1 cellular context compared by ENCODE assay signal in the genomic region with DNA sequence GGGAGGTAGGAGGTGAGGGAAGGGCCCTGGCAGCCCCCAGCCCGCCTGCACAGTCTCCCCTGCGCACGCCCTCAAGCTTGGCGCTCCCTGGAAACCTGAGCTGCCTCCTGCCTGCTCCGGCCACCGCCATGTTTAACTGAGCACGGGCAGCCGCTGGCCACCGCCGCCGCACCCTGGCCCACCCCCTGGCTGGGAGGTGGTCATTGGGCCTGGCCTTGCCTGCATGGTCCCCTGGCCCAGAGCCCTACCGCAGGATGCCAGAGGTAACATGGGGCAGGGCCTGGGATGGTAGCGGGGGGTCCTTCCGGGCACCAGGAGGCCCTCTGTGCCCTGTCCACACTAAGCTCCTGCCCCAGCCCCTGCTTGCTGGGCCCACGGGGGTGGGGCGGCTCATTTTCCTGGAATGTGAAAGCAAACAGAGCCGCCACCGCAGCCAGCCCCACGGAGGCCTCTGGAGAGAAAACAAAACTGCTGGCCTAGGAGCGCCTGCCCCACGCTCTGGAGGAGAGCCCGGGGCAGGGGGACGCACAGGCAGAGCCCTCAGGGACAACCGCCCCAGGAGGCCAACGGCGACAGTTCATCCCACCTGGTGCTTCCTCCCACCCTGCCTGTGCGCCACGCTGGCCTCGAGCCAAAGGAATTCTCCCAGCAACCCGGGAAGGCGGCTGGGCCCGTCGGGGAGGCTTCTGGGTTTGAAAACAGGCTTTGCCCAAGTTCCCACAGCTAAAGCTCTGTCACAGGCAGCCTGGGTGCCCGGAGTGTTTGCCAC.
TF ChIP-seq lines count a peak whose summit lies in the region.

No MANE protein-coding gene starts in this region.

TF ChIP-seq in HepG2, 621 proteins besides CTCF, POLR2A, EP300 and RAD21 (continued from another document):
- TF ChIP-seq, protein P1, sequence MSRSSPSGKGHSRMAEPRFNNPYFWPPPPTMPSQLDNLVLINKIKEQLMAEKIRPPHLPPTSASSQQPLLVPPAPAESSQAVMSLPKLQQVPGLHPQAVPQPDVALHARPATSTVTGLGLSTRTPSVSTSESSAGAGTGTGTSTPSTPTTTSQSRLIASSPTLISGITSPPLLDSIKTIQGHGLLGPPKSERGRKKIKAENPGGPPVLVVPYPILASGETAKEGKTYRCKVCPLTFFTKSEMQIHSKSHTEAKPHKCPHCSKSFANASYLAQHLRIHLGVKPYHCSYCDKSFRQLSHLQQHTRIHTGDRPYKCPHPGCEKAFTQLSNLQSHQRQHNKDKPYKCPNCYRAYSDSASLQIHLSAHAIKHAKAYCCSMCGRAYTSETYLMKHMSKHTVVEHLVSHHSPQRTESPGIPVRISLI (CRISPR knock-in tag; IDR thresholded peaks at IDR 0.05; ENCODE audit: borderline replicate concordance): no peak
- TF ChIP-seq ZMYM2 (CRISPR knock-in tag; IDR thresholded peaks at IDR 0.05): peak; percentile 75; the same call in 1 of the 2 replicates
- peak; percentile 48 for TF ChIP-seq POLR2AphosphoS5 (IDR thresholded peaks at IDR 0.05; ENCODE audit: low read depth, low read length)
- TF ChIP-seq MTF1 (CRISPR knock-in tag; IDR thresholded peaks at IDR 0.05): no peak
- TF ChIP-seq, protein P2, sequence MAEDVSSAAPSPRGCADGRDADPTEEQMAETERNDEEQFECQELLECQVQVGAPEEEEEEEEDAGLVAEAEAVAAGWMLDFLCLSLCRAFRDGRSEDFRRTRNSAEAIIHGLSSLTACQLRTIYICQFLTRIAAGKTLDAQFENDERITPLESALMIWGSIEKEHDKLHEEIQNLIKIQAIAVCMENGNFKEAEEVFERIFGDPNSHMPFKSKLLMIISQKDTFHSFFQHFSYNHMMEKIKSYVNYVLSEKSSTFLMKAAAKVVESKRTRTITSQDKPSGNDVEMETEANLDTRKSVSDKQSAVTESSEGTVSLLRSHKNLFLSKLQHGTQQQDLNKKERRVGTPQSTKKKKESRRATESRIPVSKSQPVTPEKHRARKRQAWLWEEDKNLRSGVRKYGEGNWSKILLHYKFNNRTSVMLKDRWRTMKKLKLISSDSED (CRISPR knock-in tag; IDR thresholded peaks at IDR 0.05): peak; percentile 90; the same call in 1 of the 2 replicates
- TF ChIP-seq, protein P3, sequence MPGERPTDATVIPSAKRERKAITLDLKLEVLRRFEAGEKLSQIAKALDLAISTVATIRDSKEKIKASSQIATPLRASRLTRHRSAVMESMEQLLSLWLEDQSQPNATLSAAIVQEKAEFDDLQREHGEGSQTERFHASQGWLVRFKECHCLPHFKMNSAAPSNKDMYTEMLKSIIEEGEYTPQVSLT (CRISPR knock-in tag; IDR thresholded peaks at IDR 0.05; ENCODE audit: borderline replicate concordance, low read depth): no peak
- 0 out of 2 replicates have a peak, but pooled peaks have one; percentile 9 for TF ChIP-seq NRL (CRISPR knock-in tag; IDR thresholded peaks at IDR 0.05; ENCODE audit: borderline replicate concordance)
- peak; percentile 96 for TF ChIP-seq ZFX (CRISPR knock-in tag; IDR thresholded peaks at IDR 0.05; ENCODE audit: low read depth)
- TF ChIP-seq, protein P4, sequence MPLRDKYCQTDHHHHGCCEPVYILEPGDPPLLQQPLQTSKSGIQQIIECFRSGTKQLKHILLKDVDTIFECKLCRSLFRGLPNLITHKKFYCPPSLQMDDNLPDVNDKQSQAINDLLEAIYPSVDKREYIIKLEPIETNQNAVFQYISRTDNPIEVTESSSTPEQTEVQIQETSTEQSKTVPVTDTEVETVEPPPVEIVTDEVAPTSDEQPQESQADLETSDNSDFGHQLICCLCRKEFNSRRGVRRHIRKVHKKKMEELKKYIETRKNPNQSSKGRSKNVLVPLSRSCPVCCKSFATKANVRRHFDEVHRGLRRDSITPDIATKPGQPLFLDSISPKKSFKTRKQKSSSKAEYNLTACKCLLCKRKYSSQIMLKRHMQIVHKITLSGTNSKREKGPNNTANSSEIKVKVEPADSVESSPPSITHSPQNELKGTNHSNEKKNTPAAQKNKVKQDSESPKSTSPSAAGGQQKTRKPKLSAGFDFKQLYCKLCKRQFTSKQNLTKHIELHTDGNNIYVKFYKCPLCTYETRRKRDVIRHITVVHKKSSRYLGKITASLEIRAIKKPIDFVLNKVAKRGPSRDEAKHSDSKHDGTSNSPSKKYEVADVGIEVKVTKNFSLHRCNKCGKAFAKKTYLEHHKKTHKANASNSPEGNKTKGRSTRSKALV (CRISPR knock-in tag; IDR thresholded peaks at IDR 0.05): peak; percentile 53; the same call in 1 of the 2 replicates
- TF ChIP-seq SIN3A (IDR thresholded peaks at IDR 0.05; ENCODE audit: borderline replicate concordance, low read depth, low read length): no peak
